ENCODE assay signal across 14 cellular contexts in genomic region chrX:52983526-52983925, GRCh38. TPM values are rescaled to one million over a fixed set of nuclear protein-coding genes. Genes with fewer than 3 reads are reported as not detected.
DNase-seq lines count a peak whose midpoint lies in the region; ATAC-seq and TF ChIP-seq lines count a peak whose summit lies in the region.
"Had no signal": no experiment of that assay in that cellular context is flagged by ENCODE, and none has a peak within 500 bp of the region (broad histone marks: within the 10 kb centered on the region; RNA-seq: fewer than 3 reads in every experiment).

No MANE protein-coding gene starts in this region.

- in situ Hi-C loops in GM13976 (cut with MboI; ENCODE audit: low sequenced_read_pairs, unreplicated experiment) = loop anchor here (25.0 kb wide), 1 partner anchor 396 kb away; no protein-coding TSS in a partner anchor

- H3K27me3 Mint-ChIP-seq in HFFc6 (ENCODE audit: insufficient read depth) (no peaks in the 10 kb centered on the region), mesothelial cell of epicardium (ENCODE audit: low read depth) (no peaks in the 10 kb centered on the region)

- peak overlapping the region; percentile 83 for H3K27ac Mint-ChIP-seq in HFFc6
- peak overlapping the region; percentile 99 for H3K27ac Mint-ChIP-seq in mesothelial cell of epicardium
- H3K27ac Mint-ChIP-seq: CD8-positive, alpha-beta T cell; natural killer cell had no signal

- H3K27ac ChIP-seq in coronary artery (peak overlapping the region; percentile 11 to 70), subcutaneous abdominal adipose tissue (ENCODE audit: low read depth, low read length) (no peak overlapping the region)
- H3K27ac ChIP-seq: WERI-Rb-1 had no signal

- H3K9me3 ChIP-seq in subcutaneous abdominal adipose tissue (ENCODE audit: control insufficient read depth in 5 of 5, low read length in 5 of 5) = no peaks in the 10 kb centered on the region

- H3K36me3 Mint-ChIP-seq in HFFc6 (ENCODE audit: low read depth) (no peaks in the 10 kb centered on the region), mesothelial cell of epicardium (no peaks in the 10 kb centered on the region)
- H3K36me3 Mint-ChIP-seq: CD8-positive, alpha-beta T cell; natural killer cell had no signal

- peaks cover 0 to 17% (median 3%) of the 10 kb centered on the region in 5 donors for H3K4me1 ChIP-seq in subcutaneous abdominal adipose tissue (ENCODE audit: control insufficient read depth in 5 of 5, insufficient read depth in 5 of 5, low read length in 5 of 5)

- peaks cover 0 to 10% (median 5%) of the 10 kb centered on the region in 5 donors for H3K27me3 ChIP-seq in subcutaneous abdominal adipose tissue (ENCODE audit: control insufficient read depth in 5 of 5, insufficient read depth in 4 of 5, low read length in 5 of 5)

- H3K9me3 Mint-ChIP-seq in HFFc6 (no peaks in the 10 kb centered on the region), mesothelial cell of epicardium (peaks cover 4% of the 10 kb centered on the region)
- H3K9me3 Mint-ChIP-seq: CD8-positive, alpha-beta T cell; natural killer cell had no signal

- TF ChIP-seq CTCF in HFFc6 (IDR thresholded peaks at IDR 0.05) (no peak), coronary artery (IDR thresholded peaks at IDR 0.05) (no peak), mesothelial cell of epicardium (IDR thresholded peaks at IDR 0.05; ENCODE audit: unreplicated experiment) (no peak), GM13976 (IDR thresholded peaks at IDR 0.05; ENCODE audit: borderline replicate concordance, control extremely low read depth, extremely low read depth, insufficient read depth, missing control alignments) (no peak)

- no peaks in the 10 kb centered on the region for H3K36me3 ChIP-seq in subcutaneous abdominal adipose tissue (ENCODE audit: control insufficient read depth in 5 of 5, insufficient read depth in 5 of 5, low read length in 5 of 5)
- H3K36me3 ChIP-seq: WERI-Rb-1 had no signal

- DNase-seq in HFFc6 (no peak), coronary artery (ENCODE audit: low spot score) (no peak), mesothelial cell of epicardium (ENCODE audit: low spot score in 2 of 2, unreplicated experiment in 2 of 2) (no peak), GM13976 (ENCODE audit: low spot score) (no peak), NCI-H82 treated with DMSO at 0.1 percent for 48 hours (lab: John Stamatoyannopoulos, UW; ENCODE audit: unreplicated experiment) (no peak)
- no peak for DNase-seq in activated naive CD4-positive, alpha-beta T cell (lab: John Stamatoyannopoulos, UW)
- DNase-seq: CD8-positive, alpha-beta T cell; islet precursor cell; natural killer cell; NCI-H1105 treated with DMSO at 0.1 percent for 48 hours; WERI-Rb-1 had no signal

- peak overlapping the region; percentile 27 for H3K4me3 ChIP-seq in coronary artery
- H3K4me3 ChIP-seq in subcutaneous abdominal adipose tissue (ENCODE audit: low read depth in 1 of 5, low read length in 5 of 5) = peak overlapping the region in 3 of 5 donors; percentile 19 to 33 (median 23)

- H3K4me1 Mint-ChIP-seq in HFFc6 (ENCODE audit: low read depth) (peaks cover 35% of the 10 kb centered on the region), mesothelial cell of epicardium (peaks cover 28% of the 10 kb centered on the region)
- H3K4me1 Mint-ChIP-seq: natural killer cell had no signal

- ATAC-seq in HG03469 (IDR thresholded peaks at IDR 0.05; ENCODE audit: unreplicated experiment) = no peak
- ATAC-seq: CD8-positive, alpha-beta T cell; esophagus mucosa; natural killer cell had no signal

- H3K4me3 Mint-ChIP-seq in HFFc6 (peak overlapping the region; percentile 81), mesothelial cell of epicardium (peak overlapping the region; percentile 72)
- H3K4me3 Mint-ChIP-seq: CD8-positive, alpha-beta T cell; natural killer cell had no signal

- peak overlapping the region in 2 of 5 donors; percentile 7 to 15 for H3K9ac ChIP-seq in subcutaneous abdominal adipose tissue (ENCODE audit: low read length in 5 of 5)

RNA-seq across cellular contexts. Expression of gene FAM156A, which starts 25.2 kb away (rescaled TPM):
- 10 to 100 TPM; 13.0 to 19.1 (median 16.6) TPM for total RNA-seq in HFFc6 (2021; fragmentation: NEBNext Ultra II Directional; extraction: Animal tissue kit (Norgen Biotek cat#: 25700))
- total RNA-seq in mesothelial cell of epicardium = 30.1 to 38.0 TPM (median 34.3 TPM) in 3 replicates
